ENCODE assay signal across 10 cellular contexts in genomic region chr9:95517559-95517933, GRCh38. TPM values are rescaled to one million over a fixed set of nuclear protein-coding genes. Genes with fewer than 3 reads are reported as not detected.
DNase-seq lines count a peak whose midpoint lies in the region; ATAC-seq lines count a peak whose summit lies in the region.
"Had no signal": no experiment of that assay in that cellular context is flagged by ENCODE, and none has a peak within 500 bp of the region (broad histone marks: within the 10 kb centered on the region; RNA-seq: fewer than 3 reads in every experiment).

No MANE protein-coding gene starts in this region.

- peaks cover 45% of the 10 kb centered on the region for H3K27me3 ChIP-seq in skeletal muscle satellite cell (ENCODE audit: control insufficient read depth, insufficient read depth, low read length)

- peaks cover 9% of the 10 kb centered on the region for H3K9me3 Mint-ChIP-seq in T-helper 1 cell treated with Interleukin-12 subunit alpha and Interleukin-12 subunit beta and Interleukin-4 antibody, amounts not matched to agents 30 μg/mL and 1 μg/mL, for 36 hours
- H3K9me3 Mint-ChIP-seq in activated naive CD8-positive, alpha-beta T cell treated with anti-CD3 and anti-CD28 coated beads, Interleukin-2, amount 50 U/mL, for 24 hours = peaks cover 6% of the 10 kb centered on the region
- no peaks in the 10 kb centered on the region for H3K9me3 Mint-ChIP-seq in immature natural killer cell

- H3K4me2 ChIP-seq in skeletal muscle satellite cell (ENCODE audit: low read length) = peak overlapping the region; percentile 99

- peaks cover 6% of the 10 kb centered on the region for H3K36me3 Mint-ChIP-seq in T-helper 1 cell treated with Interleukin-12 subunit alpha and Interleukin-12 subunit beta and Interleukin-4 antibody, amounts not matched to agents 30 μg/mL and 1 μg/mL, for 36 hours (ENCODE audit: low read depth)
- H3K36me3 Mint-ChIP-seq in activated naive CD8-positive, alpha-beta T cell treated with anti-CD3 and anti-CD28 coated beads, Interleukin-2, amount 50 U/mL, for 24 hours (ENCODE audit: low read depth) = peaks cover 8% of the 10 kb centered on the region
- H3K36me3 Mint-ChIP-seq in immature natural killer cell = no peaks in the 10 kb centered on the region

- DNase-seq in T-helper 1 cell = no peak
- no peak for DNase-seq in activated naive CD8-positive, alpha-beta T cell treated with anti-CD3 and anti-CD28 coated beads, Interleukin-2, amount 50 U/mL, for 24 hours
- DNase-seq in immature natural killer cell = no peak
- no peak for DNase-seq in GDM1 (lab: John Stamatoyannopoulos, UW)
- DNase-seq: KG1, NCI-H510A had no signal

- H3K27me3 Mint-ChIP-seq in T-helper 1 cell treated with Interleukin-12 subunit alpha and Interleukin-12 subunit beta and Interleukin-4 antibody, amounts not matched to agents 30 μg/mL and 1 μg/mL, for 36 hours (ENCODE audit: low read depth) = peaks cover 80% of the 10 kb centered on the region
- H3K27me3 Mint-ChIP-seq in activated naive CD8-positive, alpha-beta T cell treated with anti-CD3 and anti-CD28 coated beads, Interleukin-2, amount 50 U/mL, for 24 hours = peaks cover 23% of the 10 kb centered on the region
- peaks cover 9 to 22% (median 13%) of the 10 kb centered on the region in 3 donors for H3K27me3 Mint-ChIP-seq in immature natural killer cell (ENCODE audit: low read depth in 3 of 3)

- H3K9ac ChIP-seq in skeletal muscle satellite cell (ENCODE audit: low read depth, low read length) = no peak overlapping the region

- H3K9me3 ChIP-seq in skeletal muscle satellite cell (replicated peaks; ENCODE audit: low read length) = peaks cover 3% of the 10 kb centered on the region

- no peak overlapping the region for H3K4me3 ChIP-seq in skeletal muscle satellite cell (ENCODE audit: low read length)

- H3K27ac Mint-ChIP-seq in T-helper 1 cell treated with Interleukin-12 subunit alpha and Interleukin-12 subunit beta and Interleukin-4 antibody, amounts not matched to agents 30 μg/mL and 1 μg/mL, for 36 hours = no peak overlapping the region
- no peak overlapping the region for H3K27ac Mint-ChIP-seq in activated naive CD8-positive, alpha-beta T cell treated with anti-CD3 and anti-CD28 coated beads, Interleukin-2, amount 50 U/mL, for 24 hours
- H3K27ac Mint-ChIP-seq in immature natural killer cell = peak overlapping the region in 1 of 6 donors; percentile 10

- H3K4me1 ChIP-seq in skeletal muscle satellite cell (ENCODE audit: control insufficient read depth, insufficient read depth, low read length) = peaks cover 7% of the 10 kb centered on the region

- H3K36me3 ChIP-seq in skeletal muscle satellite cell (ENCODE audit: insufficient read depth, low read length) = no peaks in the 10 kb centered on the region

- ATAC-seq in activated naive CD8-positive, alpha-beta T cell treated with anti-CD3 and anti-CD28 coated beads, Interleukin-2, amount 50 U/mL, for 24 hours = no peak
- no peak for ATAC-seq in GM19467 (IDR thresholded peaks at IDR 0.05; ENCODE audit: unreplicated experiment)
- no peak for ATAC-seq in HG03520 (IDR thresholded peaks at IDR 0.05; ENCODE audit: unreplicated experiment)

- H3K4me1 Mint-ChIP-seq in T-helper 1 cell treated with Interleukin-12 subunit alpha and Interleukin-12 subunit beta and Interleukin-4 antibody, amounts not matched to agents 30 μg/mL and 1 μg/mL, for 36 hours (ENCODE audit: low read depth) = peaks cover 8% of the 10 kb centered on the region
- peaks cover 26% of the 10 kb centered on the region for H3K4me1 Mint-ChIP-seq in activated naive CD8-positive, alpha-beta T cell treated with anti-CD3 and anti-CD28 coated beads, Interleukin-2, amount 50 U/mL, for 24 hours
- H3K4me1 Mint-ChIP-seq in immature natural killer cell = peaks cover 32 to 36% of the 10 kb centered on the region in 2 donors

- peak overlapping the region; percentile 13 for H3K4me3 Mint-ChIP-seq in T-helper 1 cell treated with Interleukin-12 subunit alpha and Interleukin-12 subunit beta and Interleukin-4 antibody, amounts not matched to agents 30 μg/mL and 1 μg/mL, for 36 hours
- H3K4me3 Mint-ChIP-seq in activated naive CD8-positive, alpha-beta T cell treated with anti-CD3 and anti-CD28 coated beads, Interleukin-2, amount 50 U/mL, for 24 hours = peak overlapping the region; percentile 92
- H3K4me3 Mint-ChIP-seq in immature natural killer cell = peak overlapping the region; percentile 68 to 98 (median 95)

RNA-seq across cellular contexts. Expression of gene PTCH1, which starts 0.8 kb away (rescaled TPM):
- polyA plus RNA-seq in immature natural killer cell = 10 to 100 TPM in 2 of 3 donors, 1 to 10 TPM in 1; 3.7 to 30.6 (median 16.1) TPM
- 3.5 and 3.9 TPM in 2 replicates for total RNA-seq in skeletal muscle satellite cell (2012; rRNA removed)

Comparison
In these comparisons a context has a peak if more than half of its experiments do, and no peak if none do; other contexts are left out.
1. H3K4me3 Mint-ChIP-seq: peak in every context shown above with its lines; median percentile 95 in immature natural killer cell; 92 in activated naive CD8-positive, alpha-beta T cell treated with anti-CD3 and anti-CD28 coated beads, Interleukin-2, amount 50 U/mL, for 24 hours; 13 in T-helper 1 cell treated with Interleukin-12 subunit alpha and Interleukin-12 subunit beta and Interleukin-4 antibody, amounts not matched to agents 30 μg/mL and 1 μg/mL, for 36 hours.